Comparison of ENCODE assay signal across 11 cellular contexts in the genomic region with DNA sequence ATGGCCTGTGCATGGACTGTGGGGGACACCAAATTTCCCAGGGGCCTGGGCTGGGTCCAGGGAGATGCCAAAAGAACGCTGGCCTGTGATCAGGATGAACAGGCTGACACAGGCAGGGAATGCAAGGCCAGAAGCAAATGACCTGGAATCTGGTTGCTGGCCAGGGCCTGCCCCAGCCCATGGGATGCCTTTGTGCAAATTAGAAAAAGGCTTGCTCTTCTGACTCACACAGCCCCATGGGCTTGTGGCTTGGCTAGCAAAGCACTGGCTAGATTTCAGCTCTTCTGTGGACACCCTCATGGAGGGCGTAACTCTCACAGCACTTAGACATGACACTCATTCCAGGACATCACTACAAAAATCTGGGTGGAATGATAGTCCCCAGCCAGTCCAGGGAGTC. TPM values are rescaled to one million over a fixed set of nuclear protein-coding genes. Genes with fewer than 3 reads are reported as not detected.
DNase-seq lines count a peak whose midpoint lies in the region; ATAC-seq and TF ChIP-seq lines count a peak whose summit lies in the region.
"Had no signal": no experiment of that assay in that cellular context is flagged by ENCODE, and none has a peak within 500 bp of the region (broad histone marks: within the 10 kb centered on the region; RNA-seq: fewer than 3 reads in every experiment).

No MANE protein-coding gene starts in this region.

- intact Hi-C loops in mucosa of descending colon (cut with DNase I, micrococcal nuclease) = no loop called here

- TF ChIP-seq CTCF in AG04449 (IDR thresholded peaks at IDR 0.05; ENCODE audit: insufficient read depth, low read length, missing control alignments) = no peak
- no peak for TF ChIP-seq CTCF in epithelial cell of proximal tubule (conservative IDR thresholded peaks at IDR 0.05; ENCODE audit: low read depth, low read length)
- TF ChIP-seq CTCF in mucosa of descending colon (IDR thresholded peaks at IDR 0.05) = no peak

- no peaks in the 10 kb centered on the region for H3K4me1 ChIP-seq in mucosa of descending colon (ENCODE audit: low read depth)
- H3K4me1 ChIP-seq in SJCRH30 = peaks cover 27% of the 10 kb centered on the region

- H3K36me3 ChIP-seq in mucosa of descending colon (ENCODE audit: low read depth) (no peaks in the 10 kb centered on the region), SJCRH30 (no peaks in the 10 kb centered on the region)

- H3K9me3 ChIP-seq in mucosa of descending colon (no peaks in the 10 kb centered on the region), SJCRH30 (replicated peaks) (no peaks in the 10 kb centered on the region)

- H3K27ac ChIP-seq in SJCRH30 = no peak overlapping the region

- CTCF ChIA-PET in AG04449 (lab: Yijun Ruan, JAX) = no interaction called here

- DNase-seq in AG04449 (ENCODE audit: low read depth, low spot score) (peak; percentile 87), NCI-H226 (peak; percentile 94), epithelial cell of proximal tubule (ENCODE audit: low read depth) (peak; percentile 63), mucosa of descending colon (peak; percentile 23 to 68 (median 39)), SJCRH30 (no peak), NCI-H187 treated with DMSO at 0.1 percent for 48 hours (lab: John Stamatoyannopoulos, UW) (no peak)
- DNase-seq: activated T-cell treated with anti-CD3 and anti-CD28 coated beads for 4 hours, AML-193, SHP77 treated with DMSO at 0.1 percent for 48 hours had no signal

- H3K4me3 ChIP-seq in AG04449 (ENCODE audit: low read depth, low read length) (no peak overlapping the region), epithelial cell of proximal tubule (ENCODE audit: low read depth, low read length) (no peak overlapping the region), mucosa of descending colon (no peak overlapping the region), SJCRH30 (no peak overlapping the region)

- POLR2A ChIA-PET in AG04449 (lab: Yijun Ruan, JAX) = no interaction called here

- H3K27me3 ChIP-seq in SJCRH30 = no peaks in the 10 kb centered on the region

- peak; percentile 53 for ATAC-seq in mucosa of descending colon
- no peak for ATAC-seq in HG03196 (IDR thresholded peaks at IDR 0.05; ENCODE audit: unreplicated experiment)
- ATAC-seq in GM21447 (IDR thresholded peaks at IDR 0.05; ENCODE audit: unreplicated experiment) = no peak

RNA-seq across cellular contexts. Expression of a gene that starts 45.8 kb away (rescaled TPM):
- total RNA-seq in epithelial cell of proximal tubule (2.4 and 3.5 TPM in 2 replicates), mucosa of descending colon (10 to 100 TPM; 16.4 to 22.9 (median 17.1) TPM)
- total RNA-seq in SJCRH30 (2014; rRNA removed; shearing (Covaris generic)) = 11.3 and 12.4 TPM in 2 replicates

Comparison
In these comparisons a context has a peak if more than half of its experiments do, and no peak if none do; other contexts are left out.
1. DNase-seq: peak in AG04449 (single experiment), NCI-H226 (single experiment), epithelial cell of proximal tubule (single experiment) and mucosa of descending colon (3 of 3); none in SJCRH30 (0 of 2) and NCI-H187 treated with DMSO at 0.1 percent for 48 hours (single experiment).